8 cellular contexts compared by ENCODE assay signal in genomic region chr3:9902372-9903237, GRCh38. TPM values are rescaled to one million over a fixed set of nuclear protein-coding genes. Genes with fewer than 3 reads are reported as not detected.
A peak's percentile ranks its signal among the peaks of the same experiment; 100 is the strongest.
DNase-seq lines count a peak whose midpoint lies in the region; ATAC-seq, FAIRE-seq and TF ChIP-seq lines count a peak whose summit lies in the region.

Gene IL17RE (plus strand): TSS chr3:9902848. CDS start chr3:9902933, 85 bp downstream.

- intact Hi-C loops in kidney (cut with DNase I): no loop called here

- peaks cover 18 to 34% of the 10 kb centered on the region in 2 donors for H3K4me1 ChIP-seq in kidney (ENCODE audit: control insufficient read depth in 1 of 2, insufficient read depth in 1 of 2, low read depth in 1 of 2, low read length in 2 of 2)
- H3K4me1 ChIP-seq in subcutaneous abdominal adipose tissue (ENCODE audit: control insufficient read depth in 5 of 5, insufficient read depth in 5 of 5, low read length in 5 of 5): peaks cover 10 to 39% (median 32%) of the 10 kb centered on the region in 5 donors

- H3K27ac ChIP-seq in kidney (ENCODE audit: low read depth in 2 of 2, low read length in 2 of 2) (peak within 1 kb of the TSS; percentile 7 to 77), subcutaneous abdominal adipose tissue (ENCODE audit: low read depth, low read length) (peak within 1 kb of the TSS; percentile 81)

- TF ChIP-seq CTCF in kidney (IDR thresholded peaks at IDR 0.05; ENCODE audit: borderline replicate concordance, extremely low read depth, insufficient read depth): no peak

- no peaks in the 10 kb centered on the region for H3K27me3 ChIP-seq in subcutaneous abdominal adipose tissue (ENCODE audit: control insufficient read depth in 5 of 5, insufficient read depth in 4 of 5, low read length in 5 of 5)

- H3K4me3 ChIP-seq in kidney (ENCODE audit: low read length in 2 of 2) (peak within 1 kb of the TSS; percentile 64 to 65), subcutaneous abdominal adipose tissue (ENCODE audit: low read depth in 1 of 5, low read length in 5 of 5) (peak within 1 kb of the TSS; percentile 63 to 81 (median 66))

- H3K36me3 ChIP-seq in kidney (ENCODE audit: control insufficient read depth in 1 of 2, insufficient read depth in 2 of 2, low read length in 2 of 2) (no peaks in the 10 kb centered on the region), subcutaneous abdominal adipose tissue (ENCODE audit: control insufficient read depth in 5 of 5, insufficient read depth in 5 of 5, low read length in 5 of 5) (peaks cover 0 to 9% (median 7%) of the 10 kb centered on the region in 5 donors)

- H3K9ac ChIP-seq in kidney (ENCODE audit: low read length in 2 of 2) (peak within 1 kb of the TSS; percentile 55 to 81), subcutaneous abdominal adipose tissue (ENCODE audit: low read length in 5 of 5) (peak within 1 kb of the TSS; percentile 31 to 77 (median 70))

- peak; percentile 4 to 34 for ATAC-seq in activated CD4-positive, CD25-positive, alpha-beta regulatory T cell treated with anti-CD3 and anti-CD28 coated beads, Interleukin-2, amount 50 U/mL, for 24 hours
- ATAC-seq in GM19452 (IDR thresholded peaks at IDR 0.05; ENCODE audit: unreplicated experiment) (no peak), HG03039 (IDR thresholded peaks at IDR 0.05; ENCODE audit: unreplicated experiment) (no peak)

- H3K4me1 Mint-ChIP-seq in activated naive CD8-positive, alpha-beta T cell (ENCODE audit: low read depth): peaks cover 28% of the 10 kb centered on the region

- H3K9me3 ChIP-seq in kidney (ENCODE audit: control insufficient read depth in 1 of 2, low read length in 2 of 2) (no peaks in the 10 kb centered on the region), subcutaneous abdominal adipose tissue (ENCODE audit: control insufficient read depth in 5 of 5, low read length in 5 of 5) (no peaks in the 10 kb centered on the region)

- DNase-seq in activated CD4-positive, CD25-positive, alpha-beta regulatory T cell (lab: John Stamatoyannopoulos, UW): no peak
- DNase-seq in kidney: peak; percentile 81
- no peak for DNase-seq in HuH-7 (ENCODE audit: low spot score)

- H3K27me3 Mint-ChIP-seq in activated naive CD8-positive, alpha-beta T cell: no peaks in the 10 kb centered on the region

- FAIRE-seq in kidney (lab: Jason Lieb, UNC): no peak

- no peaks in the 10 kb centered on the region for H3K9me3 Mint-ChIP-seq in activated naive CD8-positive, alpha-beta T cell (ENCODE audit: low read depth)

- H3K4me3 Mint-ChIP-seq in activated naive CD8-positive, alpha-beta T cell: peak within 1 kb of the TSS; percentile 65

- H3K27ac Mint-ChIP-seq in activated naive CD8-positive, alpha-beta T cell: no peak within 1 kb of the TSS

- H3K36me3 Mint-ChIP-seq in activated naive CD8-positive, alpha-beta T cell: no peaks in the 10 kb centered on the region

RNA-seq across cellular contexts. Expression of gene IL17RE, which starts in this region (rescaled TPM):
- 8.5 TPM for total RNA-seq in kidney
- polyA plus RNA-seq in kidney (ENCODE audit: insufficient read depth, low read depth, low replicate concordance): 7.5 TPM

Comparison
In these comparisons a context has a peak if more than half of its experiments do, and no peak if none do; other contexts are left out.
1. ATAC-seq: peak in activated CD4-positive, CD25-positive, alpha-beta regulatory T cell treated with anti-CD3 and anti-CD28 coated beads, Interleukin-2, amount 50 U/mL, for 24 hours (2 of 2); none in GM19452 (single experiment) and HG03039 (single experiment).